Comparison of ENCODE assay signal across 8 cellular contexts in genomic region chr17:46782250-46782953, GRCh38. TPM values are rescaled to one million over a fixed set of nuclear protein-coding genes. Genes with fewer than 3 reads are reported as not detected.
DNase-seq lines count a peak whose midpoint lies in the region; ATAC-seq, FAIRE-seq and TF ChIP-seq lines count a peak whose summit lies in the region.

No MANE protein-coding gene starts in this region.

- DNase-seq in GM06990 (ENCODE audit: extremely low read depth, insufficient read length) (no peak), K562 (ENCODE audit: extremely low read depth in 1 of 4, low spot score in 3 of 4) (peak; percentile 77 to 87 (median 82)), memory B cell (ENCODE audit: low spot score in 2 of 2) (peak in 1 of 2 donors; percentile 31), DMS114 treated with DMSO at 0.1 percent for 48 hours (lab: John Stamatoyannopoulos, UW; ENCODE audit: unreplicated experiment) (no peak), NCI-H1048 (lab: John Stamatoyannopoulos, UW) (no peak)
- no peak for DNase-seq in activated CD8-positive, alpha-beta memory T cell treated with anti-CD3 and anti-CD28 coated beads for 24 hours

- H3K9me1 ChIP-seq in K562 (ENCODE audit: control insufficient read depth, insufficient read depth, low read length), result no peaks in the 10 kb centered on the region

- H3K27me3 ChIP-seq in GM06990 (replicated peaks; ENCODE audit: control insufficient read depth, insufficient read depth, low read length), result no peaks in the 10 kb centered on the region
- no peaks in the 10 kb centered on the region; the same call in 1 of the 2 replicates for H3K27me3 ChIP-seq in KMS-11 (ENCODE audit: insufficient read depth, low read depth)
- no peaks in the 10 kb centered on the region for H3K27me3 ChIP-seq in K562 (ENCODE audit: control insufficient read depth in 2 of 2, insufficient read depth in 2 of 2, low read length in 2 of 2)

- TF ChIP-seq RAD21 in K562 (CRISPR knock-in tag; conservative IDR thresholded peaks at IDR 0.05 in 1 of 2, IDR thresholded peaks at IDR 0.05 in 1 of 2), result peak; percentile 84 to 96

- in situ Hi-C loops in K562 (cut with MboI), result no loop called here

- intact Hi-C loops in K562 (cut with micrococcal nuclease), result loop anchor here (1.0 kb wide), 1 partner anchor 40 kb away; no protein-coding TSS in a partner anchor

- H3K36me3 ChIP-seq in GM06990 (ENCODE audit: control insufficient read depth, insufficient read depth, low read length) (no peaks in the 10 kb centered on the region), KMS-11 (ENCODE audit: insufficient read depth) (no peaks in the 10 kb centered on the region), K562 (ENCODE audit: control insufficient read depth, insufficient read depth, low read length) (no peaks in the 10 kb centered on the region)

- H3K27ac Mint-ChIP-seq in memory B cell, result no peak overlapping the region

- H3K9ac ChIP-seq in KMS-11, result no peak overlapping the region
- H3K9ac ChIP-seq in K562 (ENCODE audit: insufficient read depth in 1 of 2, low read depth in 2 of 2, low read length in 2 of 2), result peak overlapping the region in 1 of 2 experiments; percentile 8; a peak in 1 of 4 replicates

- H3K4me3 Mint-ChIP-seq in memory B cell, result no peak overlapping the region

- H3K9me3 Mint-ChIP-seq in memory B cell, result no peaks in the 10 kb centered on the region

- no peaks in the 10 kb centered on the region for H3K4me1 ChIP-seq in KMS-11 (ENCODE audit: low read depth, poor library complexity, severe bottlenecking)
- H3K4me1 ChIP-seq in K562 (replicated peaks in 1 of 2; ENCODE audit: control insufficient read depth in 2 of 2, insufficient read depth in 2 of 2, low read length in 2 of 2), result peaks cover 36 to 67% of the 10 kb centered on the region in 2 experiments

- POLR2A ChIA-PET in K562 (lab: Yijun Ruan, JAX), result interaction anchor here (1.0 kb wide), 1 partner anchor 37 kb away, joined by 3 read pairs; no protein-coding TSS in a partner anchor

- peaks cover 10% of the 10 kb centered on the region for H3K27me3 Mint-ChIP-seq in memory B cell

- peak; percentile 96 for ATAC-seq in K562
- peak; percentile 84 for ATAC-seq in memory B cell (ENCODE audit: low read depth)
- ATAC-seq in HG03442 (IDR thresholded peaks at IDR 0.05; ENCODE audit: unreplicated experiment), result no peak

- BruUV-seq in K562 (replicated peaks; lab: Mats Ljungman, UMichigan), result no TSS peak

- no peaks in the 10 kb centered on the region for H3K36me3 Mint-ChIP-seq in memory B cell

- H3K4me2 ChIP-seq in KMS-11, result no peak overlapping the region
- no peak overlapping the region; the same call in 1 of the 2 replicates for H3K4me2 ChIP-seq in K562 (ENCODE audit: insufficient read depth, low read length)

- H3K4me3 ChIP-seq in GM06990 (replicated peaks; ENCODE audit: low read depth, low read length) (no peak overlapping the region), KMS-11 (IDR thresholded peaks at IDR 0.05; ENCODE audit: insufficient read depth, low read depth, low read length) (no peak overlapping the region), K562 (no peak overlapping the region)

- H4K20me1 ChIP-seq in KMS-11 (ENCODE audit: insufficient read depth) (no peaks in the 10 kb centered on the region), K562 (replicated peaks; ENCODE audit: control insufficient read depth, insufficient read depth, low read length) (no peaks in the 10 kb centered on the region)

- H3K79me2 ChIP-seq in KMS-11 (ENCODE audit: insufficient read depth, low read depth) (no peaks in the 10 kb centered on the region), K562 (ENCODE audit: control insufficient read depth, insufficient read depth, low read length) (no peaks in the 10 kb centered on the region)

- no peak overlapping the region for H3K27ac ChIP-seq in KMS-11
- H3K27ac ChIP-seq in K562 (ENCODE audit: extremely low read depth, low read depth, low read length), result no peak overlapping the region; the same call in 2 of the 3 replicates

- WGBS in K562 (ENCODE audit: insufficient coverage, low coverage, missing lambda C conversion rate), result 47% methylated on average over 9 of the region's 9 CpGs

- TF ChIP-seq POLR2A in K562 (conservative IDR thresholded peaks at IDR 0.05), result no peak

- H2AFZ ChIP-seq in KMS-11 (ENCODE audit: low read depth), result peak overlapping the region; percentile 38; the same call in 1 of the 2 replicates
- peak overlapping the region; percentile 88 for H2AFZ ChIP-seq in K562 (ENCODE audit: low read depth, low read length)

- no peaks in the 10 kb centered on the region for H3K9me3 ChIP-seq in K562 (replicated peaks; ENCODE audit: control insufficient read depth, insufficient read depth, low read depth, low read length)

- TF ChIP-seq CTCF in GM06990 (IDR thresholded peaks at IDR 0.05; ENCODE audit: insufficient read depth, low read length, poor library complexity, severe bottlenecking) (peak; percentile 59), KMS-11 (conservative IDR thresholded peaks at IDR 0.05; ENCODE audit: low read depth, low read length) (peak; percentile 45; the same call in 1 of the 2 replicates), K562 (IDR thresholded peaks at IDR 0.05 in 2 of 3, conservative IDR thresholded peaks at IDR 0.05 in 1 of 3; ENCODE audit: insufficient read depth in 2 of 3, low read depth in 1 of 3, low read length in 3 of 3) (peak; percentile 93 to 94 (median 93))

- peak; percentile 89 for FAIRE-seq in K562 (lab: Jason Lieb, UNC)

- H3K4me1 Mint-ChIP-seq in memory B cell, result peaks cover 7% of the 10 kb centered on the region

- TF ChIP-seq EP300 in K562 (IDR thresholded peaks at IDR 0.05; ENCODE audit: low read length), result no peak

- CTCF ChIA-PET in K562 (lab: Yijun Ruan, JAX; ENCODE audit: low intra/inter-chr PET ratio), result no interaction called here

TF ChIP-seq in K562, 482 proteins besides CTCF, POLR2A, EP300 and RAD21 (continues in another document):
- no peak for TF ChIP-seq GTF2A2 (tag; IDR thresholded peaks at IDR 0.05)
- no peak for TF ChIP-seq ZNF224 (CRISPR knock-in tag; IDR thresholded peaks at IDR 0.05)
- TF ChIP-seq EHMT2 (IDR thresholded peaks at IDR 0.05), result no peak
- no peak for TF ChIP-seq CEBPB (tag; IDR thresholded peaks at IDR 0.05)
- TF ChIP-seq ID3 (CRISPR knock-in tag; IDR thresholded peaks at IDR 0.05), result no peak
- 0 out of 2 replicates have a peak, but pooled peaks have one; percentile 34 for TF ChIP-seq ID3 (tag; IDR thresholded peaks at IDR 0.05)
- no peak for TF ChIP-seq RBBP5 (IDR thresholded peaks at IDR 0.05; ENCODE audit: borderline replicate concordance, insufficient read depth, low read length, poor library complexity, severe bottlenecking)
- TF ChIP-seq, protein P1, sequence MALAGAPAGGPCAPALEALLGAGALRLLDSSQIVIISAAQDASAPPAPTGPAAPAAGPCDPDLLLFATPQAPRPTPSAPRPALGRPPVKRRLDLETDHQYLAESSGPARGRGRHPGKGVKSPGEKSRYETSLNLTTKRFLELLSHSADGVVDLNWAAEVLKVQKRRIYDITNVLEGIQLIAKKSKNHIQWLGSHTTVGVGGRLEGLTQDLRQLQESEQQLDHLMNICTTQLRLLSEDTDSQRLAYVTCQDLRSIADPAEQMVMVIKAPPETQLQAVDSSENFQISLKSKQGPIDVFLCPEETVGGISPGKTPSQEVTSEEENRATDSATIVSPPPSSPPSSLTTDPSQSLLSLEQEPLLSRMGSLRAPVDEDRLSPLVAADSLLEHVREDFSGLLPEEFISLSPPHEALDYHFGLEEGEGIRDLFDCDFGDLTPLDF (CRISPR knock-in tag; IDR thresholded peaks at IDR 0.05), result 0 out of 2 replicates have a peak, but pooled peaks have one; percentile 4

RNA-seq across cellular contexts. Expression of gene WNT3, which starts 36.1 kb away (rescaled TPM):
- 8.1 and 10.9 TPM in 2 replicates for total RNA-seq in K562 (2011; cell fraction: chromatin; rRNA removed; ENCODE audit: low replicate concordance)
- total RNA-seq in K562 (2011; cell fraction: nucleolus; rRNA removed), result 6.1 and 6.8 TPM in 2 replicates
- 7.8 and 8.3 TPM in 2 replicates for total RNA-seq in K562 (2011; cell fraction: nucleoplasm; rRNA removed)
- total RNA-seq in K562 (2014; rRNA removed), result 1.5 and 2.9 TPM in 2 replicates
- total RNA-seq in K562 (2014; rRNA removed; fragmentation: Illumina TruSeq; extraction: Trizol), result 2.2 and 2.4 TPM in 2 replicates
- total RNA-seq in K562 (2015; rRNA removed; fragmentation: Illumina TruSeq; extraction: Trizol), result 2.6 and 2.8 TPM in 2 replicates
- 2.7 and 3.5 TPM in 2 replicates for total RNA-seq in K562 (2021)
- 5.9 and 6.1 TPM in 2 replicates for polyA plus RNA-seq in K562 (2011; rRNA removed)
- polyA plus RNA-seq in K562 (2011; cell fraction: cytosol; rRNA removed), result 3.4 and 3.9 TPM in 2 replicates
- polyA plus RNA-seq in K562 (2011; cell fraction: nucleus; rRNA removed), result 18.0 and 19.7 TPM in 2 replicates
- 2.5 and 2.8 TPM in 2 replicates for polyA plus RNA-seq in K562 (2012)
- polyA plus RNA-seq in K562 (2014; fragmentation: Illumina TruSeq; extraction: Trizol), result 3.2 and 3.6 TPM in 2 replicates
- polyA plus RNA-seq in K562 (2014; fragmentation: Nextera tagmentation; extraction: Ambion mirVana), result 1 to 10 TPM; 2.1 to 3.5 TPM
- 2.5 and 3.3 TPM in 2 replicates for polyA plus RNA-seq in K562 (2014; rRNA removed)
- 2.9 and 3.6 TPM in 2 replicates for polyA minus RNA-seq in K562 (2011; rRNA and poly(A)+ RNA removed)
- 2.0 and 2.4 TPM in 2 replicates for polyA minus RNA-seq in K562 (2011; cell fraction: cytosol; rRNA and poly(A)+ RNA removed)
- 2.6 and 2.7 TPM in 2 replicates for polyA minus RNA-seq in K562 (2011; cell fraction: nucleus; rRNA and poly(A)+ RNA removed)

Comparison
In these comparisons a context has a peak if more than half of its experiments do, and no peak if none do; other contexts are left out.
1. DNase-seq: peak in K562 (4 of 4); none in GM06990 (single experiment), DMS114 treated with DMSO at 0.1 percent for 48 hours (single experiment), activated CD8-positive, alpha-beta memory T cell treated with anti-CD3 and anti-CD28 coated beads for 24 hours (single experiment) and NCI-H1048 (single experiment).
2. Peak in every context shown above with its lines, with median percentiles within 50 percentile points of each other: CTCF ChIP-seq.